Comparison of ENCODE assay signal across 8 cellular contexts in the genomic region with DNA sequence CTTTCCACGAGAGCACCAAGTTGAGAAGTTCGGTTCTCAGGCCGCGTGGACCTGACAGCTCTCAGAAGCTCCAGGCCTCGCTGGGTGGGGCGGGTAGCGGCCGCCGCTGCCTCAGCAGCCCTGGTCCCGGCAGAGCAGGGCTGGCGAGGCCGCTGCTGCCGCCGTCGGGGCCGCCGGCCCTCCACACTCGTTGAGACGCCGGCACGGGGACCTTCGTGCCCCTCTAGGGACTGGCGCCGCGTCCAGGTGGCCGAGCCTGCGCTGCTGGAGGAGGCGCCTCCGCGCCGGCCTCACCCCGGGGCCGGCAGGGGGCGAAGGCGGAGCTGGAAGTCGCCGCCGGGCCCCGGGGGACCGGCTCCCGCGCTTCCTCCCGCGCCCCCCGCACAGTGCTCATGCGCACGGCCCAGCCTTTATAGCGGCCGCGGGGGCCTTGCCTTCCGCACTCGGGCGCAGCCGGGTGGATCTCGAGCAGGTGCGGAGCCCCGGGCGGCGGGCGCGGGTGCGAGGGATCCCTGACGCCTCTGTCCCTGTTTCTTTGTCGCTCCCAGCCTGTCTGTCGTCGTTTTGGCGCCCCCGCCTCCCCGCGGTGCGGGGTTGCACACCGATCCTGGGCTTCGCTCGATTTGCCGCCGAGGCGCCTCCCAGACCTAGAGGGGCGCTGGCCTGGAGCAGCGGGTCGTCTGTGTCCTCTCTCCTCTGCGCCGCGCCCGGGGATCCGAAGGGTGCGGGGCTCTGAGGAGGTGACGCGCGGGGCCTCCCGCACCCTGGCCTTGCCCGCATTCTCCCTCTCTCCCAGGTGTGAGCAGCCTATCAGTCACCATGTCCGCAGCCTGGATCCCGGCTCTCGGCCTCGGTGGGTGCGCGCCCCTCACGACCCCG. TPM values are rescaled to one million over a fixed set of nuclear protein-coding genes. Genes with fewer than 3 reads are reported as not detected.
DNase-seq lines count a peak whose midpoint lies in the region; ATAC-seq and TF ChIP-seq lines count a peak whose summit lies in the region.

A gene (plus strand): TSS at position 440 of the 879 bp plus-strand sequence. CDS start 380 bp downstream, at position 820.

- peaks cover 20% of the 10 kb centered on the region for H3K4me1 Mint-ChIP-seq in activated naive CD4-positive, alpha-beta T cell treated with anti-CD3 and anti-CD28 coated beads, Interleukin-2, amount 10 ng/mL, durations not matched to agents 7 days and 5 days

- no peak within 1 kb of the TSS for H3K27ac ChIP-seq in right atrium auricular region
- no peak within 1 kb of the TSS for H3K27ac ChIP-seq in sigmoid colon

- no peaks in the 10 kb centered on the region for H3K9me3 ChIP-seq in right atrium auricular region
- no peaks in the 10 kb centered on the region for H3K9me3 ChIP-seq in sigmoid colon

- no peak for TF ChIP-seq EP300 in sigmoid colon (IDR thresholded peaks at IDR 0.05)

- peak within 1 kb of the TSS; percentile 72 for H3K4me3 Mint-ChIP-seq in activated naive CD4-positive, alpha-beta T cell treated with anti-CD3 and anti-CD28 coated beads, Interleukin-2, amount 10 ng/mL, durations not matched to agents 7 days and 5 days

- in situ Hi-C loops in Caki2 (cut with HindIII; ENCODE audit: low pct_unique_long_range_greater_than_20kb, low sequenced_read_pairs), result no loop called here

- H3K27me3 ChIP-seq in right atrium auricular region (peaks cover 11% of the 10 kb centered on the region in 2 donors), sigmoid colon (peaks cover 13 to 30% (median 23%) of the 10 kb centered on the region in 3 donors)

- no peaks in the 10 kb centered on the region for H3K9me3 Mint-ChIP-seq in activated naive CD4-positive, alpha-beta T cell treated with anti-CD3 and anti-CD28 coated beads, Interleukin-2, amount 10 ng/mL, durations not matched to agents 7 days and 5 days

- H3K4me3 ChIP-seq in right atrium auricular region (peak within 1 kb of the TSS; percentile 41 to 64), sigmoid colon (peak within 1 kb of the TSS; percentile 33 to 62 (median 54))

- TF ChIP-seq CTCF in right atrium auricular region (IDR thresholded peaks at IDR 0.05), result peak; percentile 9 to 49
- peak in 2 of 4 experiments; percentile 11 to 39 for TF ChIP-seq CTCF in sigmoid colon (IDR thresholded peaks at IDR 0.05)

- intact Hi-C loops in sigmoid colon (cut with DNase I), result no loop called here

- peak; percentile 66 for ATAC-seq in HG03159 (IDR thresholded peaks at IDR 0.05; ENCODE audit: unreplicated experiment)

- WGBS in sigmoid colon, 2 donors, result 2% methylated on average over 99 of the region's 99 CpGs

- DNase-seq in Caki2 (ENCODE audit: low read depth) (peak; percentile 32), GM19238 (ENCODE audit: insufficient read length, low spot score) (peak; percentile 71), NCI-H524 treated with DMSO at 0.1 percent for 48 hours (lab: John Stamatoyannopoulos, UW) (peak; percentile 31), right atrium auricular region (ENCODE audit: low spot score) (no peak), sigmoid colon (no peak)
- peak; percentile 51 for DNase-seq in activated naive CD4-positive, alpha-beta T cell treated with anti-CD3 and anti-CD28 coated beads, Interleukin-2, amount 10 ng/mL, durations not matched to agents 7 days and 5 days
- DNase-seq in effector CD8-positive, alpha-beta T cell (lab: John Stamatoyannopoulos, UW), result no peak

- no peak for TF ChIP-seq POLR2A in sigmoid colon (IDR thresholded peaks at IDR 0.05)

- peaks cover 2% of the 10 kb centered on the region for H3K36me3 Mint-ChIP-seq in activated naive CD4-positive, alpha-beta T cell treated with anti-CD3 and anti-CD28 coated beads, Interleukin-2, amount 10 ng/mL, durations not matched to agents 7 days and 5 days

- no peak within 1 kb of the TSS for H3K27ac Mint-ChIP-seq in activated naive CD4-positive, alpha-beta T cell treated with anti-CD3 and anti-CD28 coated beads, Interleukin-2, amount 10 ng/mL, durations not matched to agents 7 days and 5 days

- H3K4me1 ChIP-seq in right atrium auricular region, result peaks cover 0 to 20% of the 10 kb centered on the region in 2 donors
- peaks cover 0 to 21% (median 20%) of the 10 kb centered on the region in 4 donors for H3K4me1 ChIP-seq in sigmoid colon

- no peaks in the 10 kb centered on the region for H3K36me3 ChIP-seq in right atrium auricular region
- H3K36me3 ChIP-seq in sigmoid colon, result no peaks in the 10 kb centered on the region

- H3K27me3 Mint-ChIP-seq in activated naive CD4-positive, alpha-beta T cell treated with anti-CD3 and anti-CD28 coated beads, Interleukin-2, amount 10 ng/mL, durations not matched to agents 7 days and 5 days, result peaks cover 79% of the 10 kb centered on the region

- CTCF ChIA-PET in activated naive CD4-positive, alpha-beta T cell treated with anti-CD3 and anti-CD28 coated beads, Interleukin-2, amount 10 ng/mL, durations not matched to agents 7 days and 5 days (lab: Charles Lee), result no interaction called here

RNA-seq across cellular contexts. Expression of the gene that starts here (rescaled TPM):
- 2.2 and 2.7 TPM in 2 replicates for total RNA-seq in Caki2 (2014; rRNA removed; shearing (Covaris generic); ENCODE audit: low replicate concordance)
- 1 to 10 TPM in 1 of 2 donors, under 1 TPM in 1; 0.47 to 1.6 TPM for total RNA-seq in right atrium auricular region
- 10 to 100 TPM in 2 of 4 donors, under 1 TPM in 2; 0.71 to 15.1 (median 6.6) TPM for total RNA-seq in sigmoid colon
- polyA plus RNA-seq in sigmoid colon, result 1 to 10 TPM; 1.2 to 1.6 (median 1.6) TPM

Comparison
In these comparisons a context has a peak if more than half of its experiments do, and no peak if none do; other contexts are left out.
1. DNase-seq: peak in Caki2 (single experiment), GM19238 (single experiment), NCI-H524 treated with DMSO at 0.1 percent for 48 hours (single experiment) and activated naive CD4-positive, alpha-beta T cell treated with anti-CD3 and anti-CD28 coated beads, Interleukin-2, amount 10 ng/mL, durations not matched to agents 7 days and 5 days (single experiment); none in right atrium auricular region (single experiment), sigmoid colon (single experiment) and effector CD8-positive, alpha-beta T cell (single experiment).